27 cellular contexts compared by ENCODE assay signal in genomic region chr5:179452356-179453230, GRCh38.
A peak's percentile ranks its signal among the peaks of the same experiment; 100 is the strongest.
DNase-seq lines count a peak whose midpoint lies in the region; ATAC-seq and TF ChIP-seq lines count a peak whose summit lies in the region.
"Had no signal": no experiment of that assay in that cellular context is flagged by ENCODE, and none has a peak within 500 bp of the region (broad histone marks: within the 10 kb centered on the region; RNA-seq: fewer than 3 reads in every experiment).

No MANE protein-coding gene starts in this region.

- H3K14ac ChIP-seq in IMR-90 (replicated peaks; ENCODE audit: low read depth, low read length) = no peak overlapping the region

- peak overlapping the region; percentile 7 for H3K4me3 Mint-ChIP-seq in nephron progenitor cell
- H3K4me3 Mint-ChIP-seq: CD4-positive, alpha-beta memory T cell had no signal

- no peaks in the 10 kb centered on the region for H3K36me3 ChIP-seq in IMR-90 (ENCODE audit: control insufficient read depth, insufficient read depth, low read length)
- no peaks in the 10 kb centered on the region for H3K36me3 ChIP-seq in Panc1 (ENCODE audit: control insufficient read depth, insufficient read depth, low read length)
- no peaks in the 10 kb centered on the region for H3K36me3 ChIP-seq in sigmoid colon
- H3K36me3 ChIP-seq: MG63, SJCRH30 had no signal

- H3K4me2 ChIP-seq in IMR-90 (ENCODE audit: low read depth, low read length) = no peak overlapping the region

- H3K27ac ChIP-seq in IMR-90 (ENCODE audit: insufficient read depth, low read length) = no peak overlapping the region
- no peak overlapping the region for H3K27ac ChIP-seq in Panc1 (ENCODE audit: low read length)
- no peak overlapping the region for H3K27ac ChIP-seq in sigmoid colon
- no peak overlapping the region for H3K27ac ChIP-seq in substantia nigra (ENCODE audit: low read depth, low read length, poor library complexity, severe bottlenecking)
- H3K27ac ChIP-seq: SJCRH30 had no signal

- H3K27me3 Mint-ChIP-seq in nephron progenitor cell (ENCODE audit: low read depth, poor library complexity) = peaks cover 5% of the 10 kb centered on the region

- no peaks in the 10 kb centered on the region for H3K9me1 ChIP-seq in IMR-90 (ENCODE audit: insufficient read depth, low read length)

- no peak overlapping the region for H2BK15ac ChIP-seq in IMR-90 (ENCODE audit: low read depth, low read length)

- TF ChIP-seq CTCF in IMR-90 (conservative IDR thresholded peaks at IDR 0.05; ENCODE audit: low read depth, low read length) (no peak), Panc1 (IDR thresholded peaks at IDR 0.05) (no peak), nephron progenitor cell (IDR thresholded peaks at IDR 0.05) (no peak), sigmoid colon (IDR thresholded peaks at IDR 0.05) (no peak)

- 0 out of 2 replicates have a peak, but pooled peaks cover 2% of the 10 kb centered on the region for H3K27me3 ChIP-seq in IMR-90 (ENCODE audit: control insufficient read depth, insufficient read depth, low read length)
- no peaks in the 10 kb centered on the region for H3K27me3 ChIP-seq in Panc1 (ENCODE audit: control insufficient read depth, insufficient read depth, low read length)
- H3K27me3 ChIP-seq in sigmoid colon = no peaks in the 10 kb centered on the region
- H3K27me3 ChIP-seq: MG63, SJCRH30 had no signal

- H2BK120ac ChIP-seq in IMR-90 (ENCODE audit: low read depth, low read length) = no peak overlapping the region

- H3K56ac ChIP-seq in IMR-90 (ENCODE audit: extremely low read depth, insufficient read depth, low read length) = no peak overlapping the region

- ATAC-seq in IMR-90 (ENCODE audit: low read depth) (no peak), Panc1 (0 out of 2 replicates have a peak, but pooled peaks have one; percentile 44), HG03280 (IDR thresholded peaks at IDR 0.05; ENCODE audit: unreplicated experiment) (no peak), GM18858 (IDR thresholded peaks at IDR 0.05; ENCODE audit: unreplicated experiment) (no peak)
- ATAC-seq: HCT116, HepG2, PC-3, Right ventricle myocardium inferior, SK-N-SH treated with all-trans-retinoic acid at 6 μM for 48 hours had no signal

- no peak for TF ChIP-seq RAD21 in IMR-90 (IDR thresholded peaks at IDR 0.05; ENCODE audit: low read length)

- no peak overlapping the region for H3K23ac ChIP-seq in IMR-90 (ENCODE audit: low read depth, low read length)

- TF ChIP-seq POLR2A in IMR-90 (IDR thresholded peaks at IDR 0.05; ENCODE audit: low read depth, low read length) (no peak), sigmoid colon (IDR thresholded peaks at IDR 0.05) (no peak)

- H4K91ac ChIP-seq in IMR-90 (ENCODE audit: insufficient read depth, low read depth, low read length) = no peak overlapping the region

- CTCF ChIA-PET in IMR-90 (lab: Yijun Ruan, JAX) = no interaction called here
- CTCF ChIA-PET in Panc1 (lab: Charles Lee) = no interaction called here

- no peaks in the 10 kb centered on the region for H3K4me1 Mint-ChIP-seq in nephron progenitor cell

- H2AK5ac ChIP-seq in IMR-90 (ENCODE audit: low read depth, low read length) = no peak overlapping the region

- H4K20me1 ChIP-seq in IMR-90 (ENCODE audit: insufficient read depth, low read length) = no peaks in the 10 kb centered on the region

- H2BK5ac ChIP-seq in IMR-90 (ENCODE audit: low read depth, low read length, poor library complexity, severe bottlenecking) = no peak overlapping the region

- in situ Hi-C loops in IMR-90 (cut with MboI; ENCODE audit: low sequenced_read_pairs) = no loop called here
- in situ Hi-C loops in Panc1 (cut with HindIII; ENCODE audit: low pct_unique_long_range_greater_than_20kb, low sequenced_read_pairs) = no loop called here

- H3K9me3 ChIP-seq in IMR-90 (ENCODE audit: control insufficient read depth, insufficient read depth, low read length) = peaks cover 12% of the 10 kb centered on the region
- no peaks in the 10 kb centered on the region for H3K9me3 ChIP-seq in Panc1 (ENCODE audit: control insufficient read depth, insufficient read depth, low read depth, low read length)
- no peaks in the 10 kb centered on the region for H3K9me3 ChIP-seq in sigmoid colon
- H3K9me3 ChIP-seq: SJCRH30 had no signal

- H4K8ac ChIP-seq in IMR-90 (ENCODE audit: low read depth in 2 of 2, low read length in 2 of 2) = no peak overlapping the region

- DNase-seq in IMR-90 = no peak
- DNase-seq in Panc1 (ENCODE audit: low read depth, low spot score) = no peak
- no peak for DNase-seq in nephron progenitor cell
- DNase-seq in sigmoid colon = peak; percentile 58
- DNase-seq in substantia nigra (lab: John Stamatoyannopoulos, UW) = no peak
- DNase-seq: C1 segment of cervical spinal cord; Caco-2; CD4-positive, alpha-beta memory T cell; DMS79 treated with DMSO at 0.1 percent for 48 hours; GF-D8; GOT3; KBM-7; MG63; NCI-H1105 treated with DMSO at 0.1 percent for 48 hours; NCI-H146; NCI-H2029 treated with DMSO at 0.1 percent for 48 hours; NCI-H446 treated with DMSO at 0.1 percent for 48 hours; NCI-H82; NK-92 treated with Interleukin-12 subunit alpha and Interleukin-12 subunit beta, amount 100 ng/mL, for 24 hours; PC-3; SJCRH30 had no signal

- intact Hi-C loops in IMR-90 (cut with micrococcal nuclease) (no loop called here), Panc1 (cut with micrococcal nuclease; ENCODE audit: unreplicated experiment) (no loop called here), sigmoid colon (cut with DNase I) (no loop called here)

- H3K4me3 ChIP-seq in IMR-90 (ENCODE audit: insufficient read depth, low read depth, low read length) = no peak overlapping the region
- H3K4me3 ChIP-seq in Panc1 (ENCODE audit: low read depth in 2 of 2, low read length in 2 of 2) = no peak overlapping the region
- no peak overlapping the region for H3K4me3 ChIP-seq in sigmoid colon
- H3K4me3 ChIP-seq: MG63, SJCRH30 had no signal

- no peak overlapping the region for H3K9ac ChIP-seq in IMR-90 (ENCODE audit: low read depth, low read length)

- no peak overlapping the region for H2AFZ ChIP-seq in IMR-90 (replicated peaks; ENCODE audit: low read length, poor library complexity)

- 68% methylated on average over 8 of the region's 20 CpGs; no CpG with 5 or more reads in 1 of the 2 experiments for WGBS in IMR-90 (ENCODE audit: extremely low coverage in 2 of 2, insufficient read length in 1 of 2), 2 experiments
- WGBS in sigmoid colon, 2 donors = 87 to 90% methylated on average over 20 of the region's 20 CpGs

- no peak overlapping the region for H4K5ac ChIP-seq in IMR-90 (ENCODE audit: low read depth, low read length)

- H3K4ac ChIP-seq in IMR-90 (ENCODE audit: low read depth, low read length) = no peak overlapping the region

- H3K79me1 ChIP-seq in IMR-90 (ENCODE audit: low read depth in 1 of 2, low read length in 2 of 2) = no peaks in the 10 kb centered on the region

- POLR2A ChIA-PET in IMR-90 (lab: Charles Lee; ENCODE audit: unreplicated experiment) = no interaction called here
- POLR2A ChIA-PET in Panc1 (lab: Charles Lee) = no interaction called here

- BruUV-seq in IMR-90 (replicated peaks; lab: Mats Ljungman, UMichigan) (no TSS peak), Panc1 (replicated peaks; lab: Mats Ljungman, UMichigan) (no TSS peak)

- H3K18ac ChIP-seq in IMR-90 (ENCODE audit: low read depth, low read length) = no peak overlapping the region

- peak overlapping the region; percentile 9 for H2AK9ac ChIP-seq in IMR-90 (replicated peaks; ENCODE audit: low read depth, low read length, poor library complexity)

- dilution Hi-C loops in IMR-90 (cut with HindIII; ENCODE audit: low sequenced_read_pairs, unreplicated experiment) = no loop called here

- no peak for TF ChIP-seq EP300 in sigmoid colon (IDR thresholded peaks at IDR 0.05)

- no peak overlapping the region for H3K27ac Mint-ChIP-seq in nephron progenitor cell

- peaks cover 68% of the 10 kb centered on the region for H3K9me3 Mint-ChIP-seq in nephron progenitor cell

- H3K4me1 ChIP-seq in IMR-90 (ENCODE audit: control insufficient read depth, insufficient read depth, low read length) (no peaks in the 10 kb centered on the region), Panc1 (ENCODE audit: control insufficient read depth, insufficient read depth, low read length) (no peaks in the 10 kb centered on the region), sigmoid colon (no peaks in the 10 kb centered on the region)
- H3K4me1 ChIP-seq: Caco-2, SJCRH30 had no signal

- peaks cover 3% of the 10 kb centered on the region for H3K36me3 Mint-ChIP-seq in nephron progenitor cell (ENCODE audit: low read depth)

- no peak overlapping the region for H2BK20ac ChIP-seq in IMR-90 (ENCODE audit: low read depth, low read length)

TF ChIP-seq in IMR-90, 13 proteins besides CTCF, POLR2A, EP300 and RAD21:
- TF ChIP-seq RFX5 (IDR thresholded peaks at IDR 0.05; ENCODE audit: low read depth, low read length) (no peak), MAZ (IDR thresholded peaks at IDR 0.05; ENCODE audit: borderline replicate concordance, low read depth, low read length) (no peak), RCOR1 (IDR thresholded peaks at IDR 0.05; ENCODE audit: insufficient replicate concordance, low read length) (no peak)
